10 cellular contexts compared by ENCODE assay signal in genomic region chr19:1270854-1271527, GRCh38. TPM values are rescaled to one million over a fixed set of nuclear protein-coding genes. Genes with fewer than 3 reads are reported as not detected.
DNase-seq lines count a peak whose midpoint lies in the region; TF ChIP-seq lines count a peak whose summit lies in the region.
"Had no signal": no experiment of that assay in that cellular context is flagged by ENCODE, and none has a peak within 500 bp of the region (broad histone marks: within the 10 kb centered on the region; RNA-seq: fewer than 3 reads in every experiment).

No MANE protein-coding gene starts in this region.

- peaks cover 81% of the 10 kb centered on the region for H3K4me1 ChIP-seq in BLaER1
- H3K4me1 ChIP-seq in Karpas-422 (ENCODE audit: low read length) = peaks cover 60% of the 10 kb centered on the region

- H3K9me3 ChIP-seq in BLaER1 (no peaks in the 10 kb centered on the region), Karpas-422 (ENCODE audit: low read length) (no peaks in the 10 kb centered on the region), neural cell (ENCODE audit: low read length) (no peaks in the 10 kb centered on the region)

- no peak for DNase-seq in Karpas-422
- DNase-seq in coronary artery (ENCODE audit: low spot score) = no peak
- no peak for DNase-seq in NCI-H524 treated with DMSO at 0.1 percent for 48 hours (lab: John Stamatoyannopoulos, UW)
- no peak for DNase-seq in hepatic stellate cell (ENCODE audit: low spot score)
- no peak for DNase-seq in SIG-M5 treated with dmso at 0.1 percent for 504 hours (lab: John Stamatoyannopoulos, UW; ENCODE audit: unreplicated experiment)
- DNase-seq in foreskin melanocyte = no peak
- DNase-seq: islet precursor cell, OCI-M1 had no signal

- H3K9me2 ChIP-seq in Karpas-422 (replicated peaks; ENCODE audit: insufficient read depth, low read length) (no peaks in the 10 kb centered on the region), neural cell (ENCODE audit: insufficient read depth, low read length) (no peaks in the 10 kb centered on the region)

- H3K79me2 ChIP-seq in Karpas-422 (ENCODE audit: low read length) = peaks cover 17% of the 10 kb centered on the region
- peaks cover 35% of the 10 kb centered on the region for H3K79me2 ChIP-seq in neural cell (replicated peaks; ENCODE audit: insufficient read depth, low read length)

- no peak for TF ChIP-seq EP300 in neural cell (conservative IDR thresholded peaks at IDR 0.05; ENCODE audit: poor library complexity, severe bottlenecking)

- H3K27me3 ChIP-seq in BLaER1 (no peaks in the 10 kb centered on the region), Karpas-422 (ENCODE audit: low read length) (no peaks in the 10 kb centered on the region), neural cell (ENCODE audit: insufficient read depth, low read depth, low read length) (no peaks in the 10 kb centered on the region)

- peak overlapping the region; percentile 99 for H3K27ac ChIP-seq in BLaER1
- H3K27ac ChIP-seq in Karpas-422 (ENCODE audit: low read length) = peak overlapping the region; percentile 77
- H3K27ac ChIP-seq in coronary artery = peak overlapping the region; percentile 99 to 100
- peak overlapping the region; percentile 82 for H3K27ac ChIP-seq in neural cell (ENCODE audit: low read length)

- H2AFZ ChIP-seq in Karpas-422 (ENCODE audit: low read length) = no peak overlapping the region
- no peak overlapping the region for H2AFZ ChIP-seq in neural cell (ENCODE audit: low read depth, low read length)

- no peaks in the 10 kb centered on the region for H3F3A ChIP-seq in neural cell (ENCODE audit: insufficient read depth, low read length, poor library complexity, severe bottlenecking)

- peak overlapping the region; percentile 98 for H3K9ac ChIP-seq in BLaER1
- peak overlapping the region; percentile 92; the same call in 1 of the 2 replicates for H3K9ac ChIP-seq in Karpas-422 (ENCODE audit: low read length)
- H3K9ac ChIP-seq in neural cell (ENCODE audit: low read length) = peak overlapping the region; percentile 90

- TF ChIP-seq RAD21 in neural cell (conservative IDR thresholded peaks at IDR 0.05) = no peak

- no peak for TF ChIP-seq CTCF in coronary artery (IDR thresholded peaks at IDR 0.05)
- no peak for TF ChIP-seq CTCF in neural cell (IDR thresholded peaks at IDR 0.05; ENCODE audit: poor library complexity, severe bottlenecking)

- peak overlapping the region; percentile 99 for H3K4me2 ChIP-seq in BLaER1
- peak overlapping the region; percentile 85 for H3K4me2 ChIP-seq in Karpas-422 (ENCODE audit: low read depth, low read length, poor library complexity, severe bottlenecking)
- peak overlapping the region; percentile 99 for H3K4me2 ChIP-seq in neural cell (ENCODE audit: low read length)

- H3K4me3 ChIP-seq in BLaER1 = peak overlapping the region; percentile 81
- peak overlapping the region; percentile 83; the same call in 1 of the 2 replicates for H3K4me3 ChIP-seq in Karpas-422 (ENCODE audit: low read length)
- H3K4me3 ChIP-seq in coronary artery = peak overlapping the region; percentile 92
- peak overlapping the region; percentile 71 for H3K4me3 ChIP-seq in neural cell (ENCODE audit: low read length)

- H4K20me1 ChIP-seq in BLaER1 (peaks cover 62% of the 10 kb centered on the region), Karpas-422 (ENCODE audit: insufficient read depth, low read depth, low read length) (peaks cover 28% of the 10 kb centered on the region), neural cell (ENCODE audit: insufficient read depth) (peaks cover 20% of the 10 kb centered on the region)

- H3K36me3 ChIP-seq in BLaER1 = peaks cover 49% of the 10 kb centered on the region
- H3K36me3 ChIP-seq in Karpas-422 (ENCODE audit: insufficient read depth, low read length) = peaks cover 32% of the 10 kb centered on the region
- peaks cover 5% of the 10 kb centered on the region for H3K36me3 ChIP-seq in neural cell (ENCODE audit: insufficient read depth, low read length)

TF ChIP-seq in neural cell, 6 proteins besides CTCF, POLR2A, EP300 and RAD21:
- TF ChIP-seq POLR2AphosphoS5 (IDR thresholded peaks at IDR 0.05) (no peak), TAF1 (IDR thresholded peaks at IDR 0.05; ENCODE audit: low read depth) (no peak)

RNA-seq across cellular contexts. Expression of gene CIRBP, which starts 1.9 kb away (rescaled TPM):
- 141 and 291 TPM in 2 replicates for total RNA-seq in Karpas-422 (2014; rRNA removed; shearing (Covaris generic); ENCODE audit: low replicate concordance)
- polyA plus RNA-seq in neural cell = 1,663 and 1,665 TPM in 2 replicates
- 542 and 651 TPM in 2 replicates for polyA minus RNA-seq in neural cell

RNA-seq across cellular contexts. Expression of gene FAM174C, which starts 4.3 kb away (rescaled TPM):
- 32.7 and 68.1 TPM in 2 replicates for total RNA-seq in Karpas-422 (2014; rRNA removed; shearing (Covaris generic); ENCODE audit: low replicate concordance)
- 21.7 and 28.4 TPM in 2 replicates for polyA plus RNA-seq in neural cell
- polyA minus RNA-seq in neural cell = 5.1 and 7.5 TPM in 2 replicates

RNA-seq across cellular contexts. Expression of gene EFNA2, which starts 14.7 kb away (rescaled TPM):
- not detected in 2 replicates for total RNA-seq in Karpas-422 (2014; rRNA removed; shearing (Covaris generic); ENCODE audit: low replicate concordance)
- polyA plus RNA-seq in neural cell = 9.8 and 10.3 TPM in 2 replicates
- polyA minus RNA-seq in neural cell = 23.4 and 24.8 TPM in 2 replicates

RNA-seq across cellular contexts. Expression of gene MIDN, which starts 22.6 kb away (rescaled TPM):
- total RNA-seq in Karpas-422 (2014; rRNA removed; shearing (Covaris generic); ENCODE audit: low replicate concordance) = 21.4 and 40.5 TPM in 2 replicates
- polyA plus RNA-seq in neural cell = 24.8 and 28.3 TPM in 2 replicates
- polyA minus RNA-seq in neural cell = 56.4 and 57.9 TPM in 2 replicates

RNA-seq across cellular contexts. Expression of gene ATP5F1D, which starts 29.4 kb away (rescaled TPM):
- 64.3 and 110 TPM in 2 replicates for total RNA-seq in Karpas-422 (2014; rRNA removed; shearing (Covaris generic); ENCODE audit: low replicate concordance)
- polyA plus RNA-seq in neural cell = 22.8 and 47.8 TPM in 2 replicates
- polyA minus RNA-seq in neural cell = 9.0 and 13.3 TPM in 2 replicates
